33 cellular contexts compared by ENCODE assay signal in the genomic region with DNA sequence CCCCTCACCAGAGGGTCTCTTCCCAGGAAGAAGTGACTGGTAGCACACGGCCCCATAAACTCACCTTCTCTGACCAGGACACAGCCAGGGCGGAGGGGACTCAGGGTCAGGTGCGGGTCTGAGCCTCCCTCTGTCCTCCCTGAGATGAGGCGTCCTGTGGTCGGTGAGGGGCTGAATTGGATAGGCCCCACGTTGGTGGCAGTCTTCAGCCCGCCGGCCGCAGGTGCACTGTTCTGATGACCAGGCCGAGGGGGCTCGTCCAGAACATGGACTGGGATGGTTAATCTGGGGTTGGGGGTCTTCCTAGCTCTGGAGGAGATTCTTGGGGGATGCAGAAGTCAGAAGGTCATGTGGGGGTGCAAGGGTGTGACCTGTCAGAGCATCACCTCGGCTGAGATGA.
"Had no signal": no experiment of that assay in that cellular context is flagged by ENCODE, and none has a peak within 500 bp of the region (broad histone marks: within the 10 kb centered on the region; RNA-seq: fewer than 3 reads in every experiment).

No MANE protein-coding gene starts in this region.

- DNase-seq: activated effector memory CD4-positive, alpha-beta T cell treated with anti-CD3 and anti-CD28 coated beads, Interleukin-2, amount 50 U/mL, for 16 hours; activated effector memory CD4-positive, alpha-beta T cell treated with Interleukin-2 at 50 U/mL for 16 hours; activated gamma-delta T cell; activated gamma-delta T cell treated with Interleukin-2 at 50 U/mL for 16 hours; activated naive CD4-positive, alpha-beta T cell; activated naive CD4-positive, alpha-beta T cell treated with anti-CD3 and anti-CD28 coated beads for 36 hours; activated naive CD4-positive, alpha-beta T cell treated with anti-CD3 and anti-CD28 coated beads, Interleukin-2, amount 10 ng/mL, durations not matched to agents 7 days and 5 days; activated naive CD4-positive, alpha-beta T cell treated with anti-CD3 and anti-CD28 coated beads, Interleukin-2, amount 50 U/mL, for 16 hours; activated naive CD4-positive, alpha-beta T cell treated with Interleukin-2 at 50 U/mL for 16 hours; activated naive CD8-positive, alpha-beta T cell treated with anti-CD3 and anti-CD28 coated beads for 36 hours; activated naive CD8-positive, alpha-beta T cell treated with anti-CD3 and anti-CD28 coated beads, Interleukin-2, amount 10 ng/mL, durations not matched to agents 7 days and 5 days; activated naive CD8-positive, alpha-beta T cell treated with anti-CD3 and anti-CD28 coated beads, Interleukin-2, amount 50 U/mL, for 24 hours; activated T-cell treated with anti-CD3 and anti-CD28 coated beads, Interleukin-2, amount 50 U/mL, for 1 hour; activated T-cell treated with anti-CD3 and anti-CD28 coated beads, Interleukin-2, amount 50 U/mL, for 24 hours; activated T-cell treated with anti-CD3 and anti-CD28 coated beads, Interleukin-2, amount 50 U/mL, for 4 hours; activated T-cell treated with anti-CD3 and anti-CD28 coated beads, Interleukin-2, amount 50 U/mL, for 48 hours; activated T-cell treated with anti-CD3 and anti-CD28 coated beads, Interleukin-2, amount 50 U/mL, for 72 hours; adrenal gland; amniotic stem cell; amygdala; aorta; body of pancreas; brain microvascular endothelial cell; caudate nucleus; central memory CD4-positive, alpha-beta T cell; cerebellar nuclear complex had no signal

- H3K4me3 ChIP-seq: adrenal gland, ascending aorta, body of pancreas, breast epithelium, cardiac muscle cell had no signal

- H3K4me1 ChIP-seq: adrenal gland, ascending aorta, body of pancreas, breast epithelium had no signal

- ATAC-seq: activated naive CD4-positive, alpha-beta T cell treated with anti-CD3 and anti-CD28 coated beads, Interleukin-2, amount 50 U/mL, for 72 hours; activated naive CD8-positive, alpha-beta T cell treated with anti-CD3 and anti-CD28 coated beads, Interleukin-2, amount 50 U/mL, for 24 hours; activated T-cell treated with anti-CD3 and anti-CD28 coated beads, Interleukin-2, amount 50 U/mL, for 4 hours; activated T-cell treated with anti-CD3 and anti-CD28 coated beads, Interleukin-2, amount 50 U/mL, for 72 hours; activated T-helper 17 cell treated with anti-CD3 and anti-CD28 coated beads, Interleukin-2, amount 50 U/mL, for 72 hours; body of pancreas had no signal

- H3K9me3 ChIP-seq: adrenal gland, ascending aorta, body of pancreas, breast epithelium had no signal

- H3K27me3 ChIP-seq: adrenal gland, ascending aorta, body of pancreas, brain microvascular endothelial cell, cardiac muscle cell had no signal

- H3K27ac ChIP-seq: adrenal gland, ascending aorta, body of pancreas, brain microvascular endothelial cell, breast epithelium, cardiac muscle cell had no signal

- H3K36me3 ChIP-seq: adrenal gland, ascending aorta, brain microvascular endothelial cell, breast epithelium, cardiac muscle cell had no signal

- FAIRE-seq: astrocyte, bronchial epithelial cell had no signal
